ENCODE assay signal across 14 cellular contexts in the genomic region with DNA sequence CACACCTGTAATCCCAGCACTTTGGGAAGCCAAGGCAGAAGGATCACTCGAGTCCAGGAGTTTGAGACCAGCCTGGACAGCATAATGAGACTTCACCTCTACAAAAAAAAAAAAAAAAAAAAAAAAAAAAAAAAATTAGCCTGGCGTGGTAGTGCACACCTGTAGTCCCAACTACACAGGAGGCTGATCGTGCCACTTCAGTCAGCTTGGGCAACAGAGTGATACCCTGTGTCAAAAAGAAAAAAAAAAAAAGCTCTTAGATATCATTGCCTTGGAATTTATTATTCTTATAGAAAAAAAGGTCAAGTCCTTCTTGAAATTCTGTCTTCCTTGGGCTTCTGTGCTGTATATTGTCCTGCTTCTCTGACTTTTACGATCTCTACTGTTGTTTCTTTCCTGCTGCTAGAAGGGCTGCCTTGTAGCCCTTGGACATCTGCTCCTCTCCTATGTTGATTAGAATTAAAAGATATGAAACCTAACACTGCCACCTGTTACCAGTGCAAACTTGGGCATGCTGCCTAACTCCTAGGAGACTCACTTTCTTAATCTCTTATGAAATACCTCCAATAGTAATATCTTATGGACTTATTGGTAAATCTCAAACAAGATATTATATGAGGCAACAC. TPM values are rescaled to one million over a fixed set of nuclear protein-coding genes. Genes with fewer than 3 reads are reported as not detected.
A peak's percentile ranks its signal among the peaks of the same experiment; 100 is the strongest.
DNase-seq lines count a peak whose midpoint lies in the region; ATAC-seq and TF ChIP-seq lines count a peak whose summit lies in the region.
"Had no signal": no experiment of that assay in that cellular context is flagged by ENCODE, and none has a peak within 500 bp of the region (broad histone marks: within the 10 kb centered on the region; RNA-seq: fewer than 3 reads in every experiment).

No MANE protein-coding gene starts in this region.

- H3K27ac ChIP-seq in OCI-LY7 (ENCODE audit: low read depth, low read length, poor library complexity, severe bottlenecking) (peak overlapping the region; percentile 99), psoas muscle (peak overlapping the region; percentile 72)

- BruUV-seq in OCI-LY7 (replicated peaks; lab: Mats Ljungman, UMichigan): no TSS peak

- H3K4me3 Mint-ChIP-seq in immature natural killer cell: no peak overlapping the region
- H3K4me3 Mint-ChIP-seq: activated naive CD8-positive, alpha-beta T cell treated with anti-CD3 and anti-CD28 coated beads, Interleukin-2, amount 10 ng/mL, durations not matched to agents 7 days and 5 days had no signal

- H3K27ac Mint-ChIP-seq in immature natural killer cell: peak overlapping the region in 1 of 6 donors; percentile 19
- H3K27ac Mint-ChIP-seq: activated naive CD8-positive, alpha-beta T cell treated with anti-CD3 and anti-CD28 coated beads, Interleukin-2, amount 10 ng/mL, durations not matched to agents 7 days and 5 days had no signal

- H3K9me3 Mint-ChIP-seq in immature natural killer cell: no peaks in the 10 kb centered on the region
- H3K9me3 Mint-ChIP-seq: activated naive CD8-positive, alpha-beta T cell treated with anti-CD3 and anti-CD28 coated beads, Interleukin-2, amount 10 ng/mL, durations not matched to agents 7 days and 5 days had no signal

- H3K4me3 ChIP-seq in GM08714 (ENCODE audit: low read length) (peak overlapping the region; percentile 28; the same call in 1 of the 2 replicates), OCI-LY7 (ENCODE audit: low read depth, low read length, poor library complexity, severe bottlenecking) (peak overlapping the region; percentile 94), psoas muscle (peak overlapping the region; percentile 44)

- CTCF ChIA-PET in OCI-LY7 (lab: Charles Lee; ENCODE audit: unreplicated experiment): no interaction called here

- peaks cover 18 to 45% of the 10 kb centered on the region in 2 donors for H3K4me1 Mint-ChIP-seq in immature natural killer cell

- peak overlapping the region; percentile 84 for H3K4me2 ChIP-seq in OCI-LY7 (ENCODE audit: low read length)

- no peaks in the 10 kb centered on the region for H4K20me1 ChIP-seq in OCI-LY7 (ENCODE audit: insufficient read depth, low read length)

- peaks cover 79% of the 10 kb centered on the region for H3K4me1 ChIP-seq in OCI-LY7 (ENCODE audit: insufficient read depth, low read length, poor library complexity, severe bottlenecking)
- H3K4me1 ChIP-seq in psoas muscle: peaks cover 50% of the 10 kb centered on the region

- ATAC-seq in psoas muscle (peak in 3 of 4 donors; percentile 57 to 64 (median 58)), GM21723 (IDR thresholded peaks at IDR 0.05; ENCODE audit: unreplicated experiment) (no peak)
- ATAC-seq: activated CD4-positive, CD25-positive, alpha-beta regulatory T cell treated with anti-CD3 and anti-CD28 coated beads, Interleukin-2, amount 50 U/mL, for 24 hours had no signal

- intact Hi-C loops in OCI-LY7 (cut with micrococcal nuclease; ENCODE audit: unreplicated experiment) (loop anchor here (5.0 to 10.0 kb wide), 2 partner anchors 41 to 1327 kb away; a partner anchor contains a TSS), psoas muscle (cut with DNase I) (no loop called here)

- no peaks in the 10 kb centered on the region for H3K9me2 ChIP-seq in OCI-LY7 (ENCODE audit: insufficient read depth, low read length)

- H3K9me3 ChIP-seq in OCI-LY7 (ENCODE audit: low read length) (no peaks in the 10 kb centered on the region; the same call in 1 of the 2 replicates), psoas muscle (no peaks in the 10 kb centered on the region)

- no peak overlapping the region for H2AFZ ChIP-seq in OCI-LY7 (ENCODE audit: low read length)

- WGBS in psoas muscle, 3 donors: 36 to 55% (median 44%) methylated on average over 4 of the region's 4 CpGs

- no peak for TF ChIP-seq CTCF in OCI-LY7 (conservative IDR thresholded peaks at IDR 0.05; ENCODE audit: low read length)
- TF ChIP-seq CTCF in psoas muscle (IDR thresholded peaks at IDR 0.05): no peak

- peaks cover 91% of the 10 kb centered on the region for H3K79me2 ChIP-seq in OCI-LY7 (ENCODE audit: insufficient read depth, low read depth, low read length)

- DNase-seq in NCI-H2029 treated with DMSO at 0.1 percent for 48 hours (lab: John Stamatoyannopoulos, UW): peak; percentile 69
- peak; percentile 57 for DNase-seq in OCI-LY7 (ENCODE audit: low spot score)
- DNase-seq in psoas muscle: no peak
- DNase-seq in immature natural killer cell: no peak
- no peak for DNase-seq in AG20443 (ENCODE audit: low spot score)
- no peak for DNase-seq in iPS-NIHi7 (ENCODE audit: extremely low spot score)
- DNase-seq: activated CD8-positive, alpha-beta memory T cell treated with anti-CD3 and anti-CD28 coated beads, Interleukin-2, amount 50 U/mL, for 48 hours; activated naive CD8-positive, alpha-beta T cell treated with anti-CD3 and anti-CD28 coated beads, Interleukin-2, amount 10 ng/mL, durations not matched to agents 7 days and 5 days; cerebellar nuclear complex; head of caudate nucleus; SW 1271 had no signal

- peaks cover 0 to 7% (median 4%) of the 10 kb centered on the region in 3 donors for H3K36me3 Mint-ChIP-seq in immature natural killer cell

- no peaks in the 10 kb centered on the region for H3K27me3 Mint-ChIP-seq in immature natural killer cell (ENCODE audit: low read depth in 3 of 3)
- H3K27me3 Mint-ChIP-seq: activated naive CD8-positive, alpha-beta T cell treated with anti-CD3 and anti-CD28 coated beads, Interleukin-2, amount 10 ng/mL, durations not matched to agents 7 days and 5 days had no signal

- H3K36me3 ChIP-seq in OCI-LY7 (ENCODE audit: insufficient read depth, low read length) (peaks cover 30% of the 10 kb centered on the region), psoas muscle (ENCODE audit: insufficient read depth in 1 of 2, low read depth in 1 of 2) (peaks cover 0 to 5% of the 10 kb centered on the region in 2 donors)

- H3K27me3 ChIP-seq in psoas muscle (ENCODE audit: insufficient read depth in 3 of 3, low read length in 2 of 3): no peaks in the 10 kb centered on the region

- POLR2A ChIA-PET in OCI-LY7 (lab: Charles Lee): no interaction called here

RNA-seq across cellular contexts. Expression of a gene that starts 5.7 kb away (rescaled TPM):
- total RNA-seq in OCI-LY7 (2014; rRNA removed; shearing (Covaris generic)): 38.3 and 44.1 TPM in 2 replicates
- 40.4 and 47.5 TPM in 2 replicates for total RNA-seq in OCI-LY7 (2022)
- total RNA-seq in psoas muscle: 10 to 100 TPM; 10.4 to 29.7 (median 23.0) TPM
- polyA plus RNA-seq in psoas muscle: 10 to 100 TPM in 2 of 3 donors, 1 to 10 TPM in 1; 6.0 to 31.1 (median 12.6) TPM
- polyA plus RNA-seq in immature natural killer cell: 10 to 100 TPM; 46.8 to 61.6 (median 50.3) TPM

RNA-seq across cellular contexts. Expression of a gene that starts 27.5 kb away (rescaled TPM):
- 3.6 and 8.2 TPM in 2 replicates for total RNA-seq in OCI-LY7 (2014; rRNA removed; shearing (Covaris generic))
- total RNA-seq in OCI-LY7 (2022) (9.3 and 10.2 TPM in 2 replicates), psoas muscle (1 to 10 TPM; 3.8 to 7.2 (median 5.5) TPM)
- polyA plus RNA-seq in psoas muscle (1 to 10 TPM; 3.3 to 9.8 (median 5.2) TPM), immature natural killer cell (1 to 10 TPM; 2.1 to 7.4 (median 5.9) TPM)

RNA-seq across cellular contexts. Expression of a gene that starts 28.0 kb away (rescaled TPM):
- 31.1 and 45.8 TPM in 2 replicates for total RNA-seq in OCI-LY7 (2014; rRNA removed; shearing (Covaris generic))
- total RNA-seq in OCI-LY7 (2022) (66.8 and 75.9 TPM in 2 replicates), psoas muscle (10 to 100 TPM in 3 of 4 donors, 1 to 10 TPM in 1; 9.8 to 18.1 (median 15.5) TPM)
- polyA plus RNA-seq in psoas muscle (10 to 100 TPM in 1 of 3 donors, 1 to 10 TPM in 2; 5.5 to 15.0 (median 6.0) TPM), immature natural killer cell (10 to 100 TPM; 10.5 to 30.8 (median 19.8) TPM)

Comparison
In these comparisons a context has a peak if more than half of its experiments do, and no peak if none do; other contexts are left out.
1. H3K4me3 ChIP-seq: peak in every context shown above with its lines; median percentile 94 in OCI-LY7; 44 in psoas muscle; 28 in GM08714.
2. DNase-seq: peak in NCI-H2029 treated with DMSO at 0.1 percent for 48 hours (single experiment) and OCI-LY7 (single experiment); none in psoas muscle (0 of 2), immature natural killer cell (0 of 3), AG20443 (single experiment) and iPS-NIHi7 (single experiment).